Comparison of ENCODE assay signal across 19 cellular contexts in the genomic region with DNA sequence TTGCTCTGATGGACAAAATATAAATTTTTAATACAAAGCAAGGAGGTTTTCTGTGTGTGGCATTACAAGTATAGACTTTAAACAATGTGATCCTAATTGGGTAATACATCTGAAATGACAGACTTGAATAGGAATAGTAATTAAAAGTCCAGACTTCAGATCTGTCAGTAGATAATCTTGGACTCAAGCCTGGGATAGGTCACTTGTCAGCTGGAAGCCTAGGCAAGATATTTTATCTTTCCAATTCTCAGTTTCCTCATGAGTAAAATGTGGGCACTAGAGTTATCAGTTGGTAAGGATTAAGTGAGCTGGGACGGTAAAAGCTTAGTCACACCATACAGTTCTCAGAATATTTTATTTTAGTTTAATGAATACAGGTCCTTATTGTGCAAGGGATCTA.
"Had no signal": no experiment of that assay in that cellular context is flagged by ENCODE, and none has a peak within 500 bp of the region (broad histone marks: within the 10 kb centered on the region; RNA-seq: fewer than 3 reads in every experiment).

No MANE protein-coding gene starts in this region.

- H3K9me3 ChIP-seq: pancreas, prostate gland, spleen, tibial artery, upper lobe of left lung, uterus had no signal

- FAIRE-seq: pancreas had no signal

- DNase-seq: effector CD8-positive, alpha-beta T cell; foreskin melanocyte; head of caudate nucleus; mesendoderm; naive B cell; occipital lobe; pancreas; retina; spleen; stimulated activated CD4-positive, alpha-beta T cell treated with anti-CD3 and anti-CD28 coated beads, Interleukin-15, amount 100 ng/mL, for 24 hours; stimulated activated CD4-positive, alpha-beta T cell treated with anti-CD3 and anti-CD28 coated beads, Interleukin-1b, Interleukin-23, amount 100 ng/mL, for 48 hours; stimulated activated CD4-positive, alpha-beta T cell treated with anti-CD3 and anti-CD28 coated beads, Interleukin-4, amount 100 ng/mL, for 24 hours; tibial artery; upper lobe of left lung; uterus had no signal

- H3K4me3 ChIP-seq: hepatocyte, pancreas, prostate gland, spleen, tibial artery, upper lobe of left lung, uterus had no signal

- ATAC-seq: pancreas; sciatic nerve; stimulated activated memory B cell treated with anti-CD40 and anti-IgM and Interleukin-4, amounts not matched to agents 10 μg/mL and 1 μg/mL and 100 μg/mL, for 72 hours had no signal

- H3K27me3 ChIP-seq: hepatocyte, pancreas, upper lobe of left lung, uterus had no signal

- H3K4me1 ChIP-seq: pancreas, prostate gland, tibial artery, uterus had no signal

- H3K27ac ChIP-seq: hepatocyte, pancreas, prostate gland, spleen, tibial artery, upper lobe of left lung, uterus had no signal

- H3K36me3 ChIP-seq: pancreas, prostate gland, spleen, tibial artery, upper lobe of left lung, uterus had no signal
